11 cellular contexts compared by ENCODE assay signal in the genomic region with DNA sequence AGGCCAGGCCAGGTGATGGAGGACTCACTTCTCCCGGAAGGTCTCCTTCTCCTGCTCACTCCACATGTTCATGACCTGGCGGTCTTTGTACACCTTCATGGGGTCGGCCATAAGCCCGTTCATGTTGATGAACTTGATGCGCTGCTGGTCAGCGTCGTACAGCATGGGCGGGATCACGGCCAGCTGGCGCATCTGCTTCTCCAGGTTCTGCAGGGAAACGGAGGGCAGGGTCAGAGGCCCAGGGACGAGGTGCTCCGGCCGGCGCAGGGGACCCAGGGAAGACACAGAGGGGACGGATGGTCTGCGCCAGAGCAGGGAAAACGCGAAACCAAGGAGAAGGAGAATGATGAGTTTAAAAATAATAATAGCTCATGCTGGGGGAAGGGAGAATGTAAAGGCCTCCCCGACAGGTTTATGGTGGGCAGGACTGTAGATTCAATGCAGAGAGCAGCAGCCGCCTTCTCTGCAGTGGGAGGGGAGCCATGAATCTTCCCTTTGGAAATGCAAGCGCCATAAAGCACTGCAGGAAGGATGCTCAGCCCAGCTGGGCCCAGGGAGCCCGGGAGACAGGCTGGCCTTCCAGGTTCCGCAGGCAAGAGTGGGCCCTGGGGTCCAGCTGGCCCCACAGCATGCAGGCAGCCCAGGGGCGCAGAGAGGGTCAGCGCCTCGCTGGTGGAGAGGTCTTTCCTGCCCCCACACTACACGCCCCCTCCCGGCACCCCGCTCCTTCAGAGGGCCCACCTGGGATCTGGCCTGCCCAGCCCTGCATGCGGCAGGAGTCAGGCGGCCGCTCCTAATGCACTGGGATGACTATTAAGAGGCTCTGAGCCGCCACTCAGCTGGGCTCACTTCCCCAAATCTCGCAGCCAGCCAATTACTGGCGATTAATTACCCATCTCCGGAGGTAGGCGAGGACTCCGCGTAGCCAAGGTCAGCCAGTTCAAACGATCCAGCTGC.
A peak's percentile ranks its signal among the peaks of the same experiment; 100 is the strongest.
DNase-seq lines count a peak whose midpoint lies in the region; TF ChIP-seq lines count a peak whose summit lies in the region.
"Had no signal": no experiment of that assay in that cellular context is flagged by ENCODE, and none has a peak within 500 bp of the region (broad histone marks: within the 10 kb centered on the region; RNA-seq: fewer than 3 reads in every experiment).

No MANE protein-coding gene starts in this region.

- DNase-seq in CD1c-positive myeloid dendritic cell (ENCODE audit: extremely low spot score) (peak; percentile 71), NCI-H2227 treated with DMSO at 0.1 percent for 48 hours (lab: John Stamatoyannopoulos, UW) (peak; percentile 32), osteocyte (ENCODE audit: extremely low spot score, unreplicated experiment) (no peak), AML-193 (lab: John Stamatoyannopoulos, UW) (no peak)
- no peak for DNase-seq in activated CD4-positive, alpha-beta T cell treated with anti-CD3 and anti-CD28 coated beads, Interleukin-2, amount 50 U/mL, for 1 hour
- DNase-seq in stimulated activated CD4-positive, alpha-beta T cell treated with anti-CD3 and anti-CD28 coated beads, Interleukin-4, amount 100 ng/mL, for 1 hour, result no peak
- DNase-seq: NCI-H1105 had no signal

- no peaks in the 10 kb centered on the region for H3K9me3 Mint-ChIP-seq in osteocyte (ENCODE audit: unreplicated experiment)

- H2AFZ ChIP-seq in neural cell (ENCODE audit: low read depth, low read length), result no peak overlapping the region

- no peak overlapping the region for H3K4me2 ChIP-seq in neural cell (ENCODE audit: low read length)

- H3K27me3 ChIP-seq in ectodermal cell (ENCODE audit: control insufficient read depth, insufficient read depth, low read length, poor library complexity, severe bottlenecking) (no peaks in the 10 kb centered on the region), neural cell (ENCODE audit: insufficient read depth, low read depth, low read length) (no peaks in the 10 kb centered on the region)
- H3K27me3 ChIP-seq: ovary had no signal

- no peak for TF ChIP-seq RAD21 in neural cell (conservative IDR thresholded peaks at IDR 0.05)

- peak overlapping the region; percentile 8 for H3K27ac ChIP-seq in ectodermal cell (ENCODE audit: insufficient read depth, low read depth, low read length, poor library complexity, severe bottlenecking)
- H3K27ac ChIP-seq in neural cell (ENCODE audit: low read length), result peak overlapping the region; percentile 37
- H3K27ac ChIP-seq: thoracic aorta had no signal

- TF ChIP-seq CTCF in neural cell (IDR thresholded peaks at IDR 0.05; ENCODE audit: poor library complexity, severe bottlenecking), result no peak
- TF ChIP-seq CTCF in osteocyte (IDR thresholded peaks at IDR 0.05), result no peak

- H3K27ac Mint-ChIP-seq in osteocyte (ENCODE audit: unreplicated experiment), result no peak overlapping the region

- peaks cover 40% of the 10 kb centered on the region for H3K4me1 Mint-ChIP-seq in osteocyte (ENCODE audit: unreplicated experiment)

- H3K36me3 ChIP-seq in ectodermal cell (ENCODE audit: control insufficient read depth, insufficient read depth, low read length) (peaks cover 3% of the 10 kb centered on the region), neural cell (ENCODE audit: insufficient read depth, low read length) (no peaks in the 10 kb centered on the region)
- H3K36me3 ChIP-seq: ovary had no signal

- H3K9me3 ChIP-seq in ectodermal cell (ENCODE audit: control insufficient read depth, low read length) (no peaks in the 10 kb centered on the region), neural cell (ENCODE audit: low read length) (no peaks in the 10 kb centered on the region)
- H3K9me3 ChIP-seq: ovary, thoracic aorta had no signal

- no peaks in the 10 kb centered on the region for H4K20me1 ChIP-seq in neural cell (ENCODE audit: insufficient read depth)

- H3K9me2 ChIP-seq in neural cell (ENCODE audit: insufficient read depth, low read length), result no peaks in the 10 kb centered on the region

- 88 to 89% methylated on average over 41 of the region's 41 CpGs for WGBS in ectodermal cell, 2 experiments

- H3K79me2 ChIP-seq in neural cell (replicated peaks; ENCODE audit: insufficient read depth, low read length), result no peaks in the 10 kb centered on the region

- H3F3A ChIP-seq in neural cell (ENCODE audit: insufficient read depth, low read length, poor library complexity, severe bottlenecking), result no peaks in the 10 kb centered on the region

- H3K27me3 Mint-ChIP-seq in osteocyte (ENCODE audit: unreplicated experiment), result no peaks in the 10 kb centered on the region

- no peak overlapping the region for H3K4me3 Mint-ChIP-seq in osteocyte (ENCODE audit: unreplicated experiment)

- H3K4me1 ChIP-seq in ectodermal cell (ENCODE audit: control insufficient read depth, insufficient read depth, low read length), result peaks cover 29% of the 10 kb centered on the region

- H3K36me3 Mint-ChIP-seq in osteocyte (ENCODE audit: unreplicated experiment), result peaks cover 18% of the 10 kb centered on the region

- no peak for TF ChIP-seq EP300 in neural cell (conservative IDR thresholded peaks at IDR 0.05; ENCODE audit: poor library complexity, severe bottlenecking)

- H3K4me3 ChIP-seq in ectodermal cell (ENCODE audit: insufficient read depth, low read depth, low read length) (no peak overlapping the region), neural cell (ENCODE audit: low read length) (no peak overlapping the region)
- H3K4me3 ChIP-seq: ovary, thoracic aorta had no signal

- peak overlapping the region; percentile 38 for H3K9ac ChIP-seq in neural cell (ENCODE audit: low read length)

TF ChIP-seq in neural cell, 6 proteins besides CTCF, POLR2A, EP300 and RAD21:
- TF ChIP-seq EZH2 (IDR thresholded peaks at IDR 0.05; ENCODE audit: borderline replicate concordance, insufficient read depth, low read length, poor library complexity, severe bottlenecking) (no peak), TAF1 (IDR thresholded peaks at IDR 0.05; ENCODE audit: low read depth) (no peak), MXI1 (conservative IDR thresholded peaks at IDR 0.05; ENCODE audit: poor library complexity, severe bottlenecking) (no peak), POLR2AphosphoS5 (IDR thresholded peaks at IDR 0.05) (no peak), SMC3 (conservative IDR thresholded peaks at IDR 0.05; ENCODE audit: poor library complexity) (no peak)
- TF ChIP-seq, protein P1, sequence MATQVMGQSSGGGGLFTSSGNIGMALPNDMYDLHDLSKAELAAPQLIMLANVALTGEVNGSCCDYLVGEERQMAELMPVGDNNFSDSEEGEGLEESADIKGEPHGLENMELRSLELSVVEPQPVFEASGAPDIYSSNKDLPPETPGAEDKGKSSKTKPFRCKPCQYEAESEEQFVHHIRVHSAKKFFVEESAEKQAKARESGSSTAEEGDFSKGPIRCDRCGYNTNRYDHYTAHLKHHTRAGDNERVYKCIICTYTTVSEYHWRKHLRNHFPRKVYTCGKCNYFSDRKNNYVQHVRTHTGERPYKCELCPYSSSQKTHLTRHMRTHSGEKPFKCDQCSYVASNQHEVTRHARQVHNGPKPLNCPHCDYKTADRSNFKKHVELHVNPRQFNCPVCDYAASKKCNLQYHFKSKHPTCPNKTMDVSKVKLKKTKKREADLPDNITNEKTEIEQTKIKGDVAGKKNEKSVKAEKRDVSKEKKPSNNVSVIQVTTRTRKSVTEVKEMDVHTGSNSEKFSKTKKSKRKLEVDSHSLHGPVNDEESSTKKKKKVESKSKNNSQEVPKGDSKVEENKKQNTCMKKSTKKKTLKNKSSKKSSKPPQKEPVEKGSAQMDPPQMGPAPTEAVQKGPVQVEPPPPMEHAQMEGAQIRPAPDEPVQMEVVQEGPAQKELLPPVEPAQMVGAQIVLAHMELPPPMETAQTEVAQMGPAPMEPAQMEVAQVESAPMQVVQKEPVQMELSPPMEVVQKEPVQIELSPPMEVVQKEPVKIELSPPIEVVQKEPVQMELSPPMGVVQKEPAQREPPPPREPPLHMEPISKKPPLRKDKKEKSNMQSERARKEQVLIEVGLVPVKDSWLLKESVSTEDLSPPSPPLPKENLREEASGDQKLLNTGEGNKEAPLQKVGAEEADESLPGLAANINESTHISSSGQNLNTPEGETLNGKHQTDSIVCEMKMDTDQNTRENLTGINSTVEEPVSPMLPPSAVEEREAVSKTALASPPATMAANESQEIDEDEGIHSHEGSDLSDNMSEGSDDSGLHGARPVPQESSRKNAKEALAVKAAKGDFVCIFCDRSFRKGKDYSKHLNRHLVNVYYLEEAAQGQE (IDR thresholded peaks at IDR 0.05; ENCODE audit: borderline replicate concordance), result no peak

Comparison
In these comparisons a context has a peak if more than half of its experiments do, and no peak if none do; other contexts are left out.
1. DNase-seq: peak in CD1c-positive myeloid dendritic cell (single experiment) and NCI-H2227 treated with DMSO at 0.1 percent for 48 hours (single experiment); none in activated CD4-positive, alpha-beta T cell treated with anti-CD3 and anti-CD28 coated beads, Interleukin-2, amount 50 U/mL, for 1 hour (single experiment), stimulated activated CD4-positive, alpha-beta T cell treated with anti-CD3 and anti-CD28 coated beads, Interleukin-4, amount 100 ng/mL, for 1 hour (single experiment), osteocyte (single experiment) and AML-193 (0 of 2).